ENCODE assay signal across 1 cellular context in genomic region chr13:65155861-65156260, GRCh38.
TF ChIP-seq lines count a peak whose summit lies in the region.

No MANE protein-coding gene starts in this region.

TF ChIP-seq in HEK293, 187 proteins besides CTCF, POLR2A, EP300 and RAD21 (continued from another document):
- TF ChIP-seq SETDB1 (IDR thresholded peaks at IDR 0.05; ENCODE audit: insufficient read length, low read length) = no peak
- TF ChIP-seq, protein P1, sequence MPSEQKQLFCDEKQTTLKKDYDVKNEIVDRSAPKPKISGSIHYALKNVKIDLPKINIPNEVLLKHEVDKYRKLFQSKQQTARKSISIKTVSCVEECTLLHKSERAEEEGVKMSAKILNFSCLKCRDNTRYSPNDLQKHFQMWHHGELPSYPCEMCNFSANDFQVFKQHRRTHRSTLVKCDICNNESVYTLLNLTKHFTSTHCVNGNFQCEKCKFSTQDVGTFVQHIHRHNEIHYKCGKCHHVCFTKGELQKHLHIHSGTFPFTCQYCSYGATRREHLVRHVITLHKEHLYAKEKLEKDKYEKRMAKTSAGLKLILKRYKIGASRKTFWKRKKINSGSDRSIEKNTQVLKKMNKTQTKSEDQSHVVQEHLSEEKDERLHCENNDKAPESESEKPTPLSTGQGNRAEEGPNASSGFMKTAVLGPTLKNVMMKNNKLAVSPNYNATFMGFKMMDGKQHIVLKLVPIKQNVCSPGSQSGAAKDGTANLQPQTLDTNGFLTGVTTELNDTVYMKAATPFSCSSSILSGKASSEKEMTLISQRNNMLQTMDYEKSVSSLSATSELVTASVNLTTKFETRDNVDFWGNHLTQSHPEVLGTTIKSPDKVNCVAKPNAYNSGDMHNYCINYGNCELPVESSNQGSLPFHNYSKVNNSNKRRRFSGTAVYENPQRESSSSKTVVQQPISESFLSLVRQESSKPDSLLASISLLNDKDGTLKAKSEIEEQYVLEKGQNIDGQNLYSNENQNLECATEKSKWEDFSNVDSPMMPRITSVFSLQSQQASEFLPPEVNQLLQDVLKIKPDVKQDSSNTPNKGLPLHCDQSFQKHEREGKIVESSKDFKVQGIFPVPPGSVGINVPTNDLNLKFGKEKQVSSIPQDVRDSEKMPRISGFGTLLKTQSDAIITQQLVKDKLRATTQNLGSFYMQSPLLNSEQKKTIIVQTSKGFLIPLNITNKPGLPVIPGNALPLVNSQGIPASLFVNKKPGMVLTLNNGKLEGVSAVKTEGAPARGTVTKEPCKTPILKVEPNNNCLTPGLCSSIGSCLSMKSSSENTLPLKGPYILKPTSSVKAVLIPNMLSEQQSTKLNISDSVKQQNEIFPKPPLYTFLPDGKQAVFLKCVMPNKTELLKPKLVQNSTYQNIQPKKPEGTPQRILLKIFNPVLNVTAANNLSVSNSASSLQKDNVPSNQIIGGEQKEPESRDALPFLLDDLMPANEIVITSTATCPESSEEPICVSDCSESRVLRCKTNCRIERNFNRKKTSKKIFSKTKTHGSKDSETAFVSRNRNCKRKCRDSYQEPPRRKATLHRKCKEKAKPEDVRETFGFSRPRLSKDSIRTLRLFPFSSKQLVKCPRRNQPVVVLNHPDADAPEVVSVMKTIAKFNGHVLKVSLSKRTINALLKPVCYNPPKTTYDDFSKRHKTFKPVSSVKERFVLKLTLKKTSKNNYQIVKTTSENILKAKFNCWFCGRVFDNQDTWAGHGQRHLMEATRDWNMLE (tag by site-specific recombination; conservative IDR thresholded peaks at IDR 0.05; ENCODE audit: low read depth) = peak; percentile 55; the same call in 1 of the 2 replicates
- no peak for TF ChIP-seq ZSCAN23 (tag by site-specific recombination; IDR thresholded peaks at IDR 0.05)
- TF ChIP-seq ZNF830 (tag by site-specific recombination; IDR thresholded peaks at IDR 0.05; ENCODE audit: low read depth) = no peak
- TF ChIP-seq ZXDB (tag by site-specific recombination; IDR thresholded peaks at IDR 0.05) = no peak
- TF ChIP-seq ZNF776 (tag by site-specific recombination; IDR thresholded peaks at IDR 0.05; ENCODE audit: borderline replicate concordance) = no peak
- no peak for TF ChIP-seq ZFP37 (tag by site-specific recombination; IDR thresholded peaks at IDR 0.05)
- TF ChIP-seq, protein P2, sequence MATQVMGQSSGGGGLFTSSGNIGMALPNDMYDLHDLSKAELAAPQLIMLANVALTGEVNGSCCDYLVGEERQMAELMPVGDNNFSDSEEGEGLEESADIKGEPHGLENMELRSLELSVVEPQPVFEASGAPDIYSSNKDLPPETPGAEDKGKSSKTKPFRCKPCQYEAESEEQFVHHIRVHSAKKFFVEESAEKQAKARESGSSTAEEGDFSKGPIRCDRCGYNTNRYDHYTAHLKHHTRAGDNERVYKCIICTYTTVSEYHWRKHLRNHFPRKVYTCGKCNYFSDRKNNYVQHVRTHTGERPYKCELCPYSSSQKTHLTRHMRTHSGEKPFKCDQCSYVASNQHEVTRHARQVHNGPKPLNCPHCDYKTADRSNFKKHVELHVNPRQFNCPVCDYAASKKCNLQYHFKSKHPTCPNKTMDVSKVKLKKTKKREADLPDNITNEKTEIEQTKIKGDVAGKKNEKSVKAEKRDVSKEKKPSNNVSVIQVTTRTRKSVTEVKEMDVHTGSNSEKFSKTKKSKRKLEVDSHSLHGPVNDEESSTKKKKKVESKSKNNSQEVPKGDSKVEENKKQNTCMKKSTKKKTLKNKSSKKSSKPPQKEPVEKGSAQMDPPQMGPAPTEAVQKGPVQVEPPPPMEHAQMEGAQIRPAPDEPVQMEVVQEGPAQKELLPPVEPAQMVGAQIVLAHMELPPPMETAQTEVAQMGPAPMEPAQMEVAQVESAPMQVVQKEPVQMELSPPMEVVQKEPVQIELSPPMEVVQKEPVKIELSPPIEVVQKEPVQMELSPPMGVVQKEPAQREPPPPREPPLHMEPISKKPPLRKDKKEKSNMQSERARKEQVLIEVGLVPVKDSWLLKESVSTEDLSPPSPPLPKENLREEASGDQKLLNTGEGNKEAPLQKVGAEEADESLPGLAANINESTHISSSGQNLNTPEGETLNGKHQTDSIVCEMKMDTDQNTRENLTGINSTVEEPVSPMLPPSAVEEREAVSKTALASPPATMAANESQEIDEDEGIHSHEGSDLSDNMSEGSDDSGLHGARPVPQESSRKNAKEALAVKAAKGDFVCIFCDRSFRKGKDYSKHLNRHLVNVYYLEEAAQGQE (tag by site-specific recombination; IDR thresholded peaks at IDR 0.05) = peak; percentile 18; the same call in 1 of the 2 replicates
- TF ChIP-seq, protein P3, sequence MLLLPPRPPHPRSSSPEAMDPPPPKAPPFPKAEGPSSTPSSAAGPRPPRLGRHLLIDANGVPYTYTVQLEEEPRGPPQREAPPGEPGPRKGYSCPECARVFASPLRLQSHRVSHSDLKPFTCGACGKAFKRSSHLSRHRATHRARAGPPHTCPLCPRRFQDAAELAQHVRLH (tag by site-specific recombination; IDR thresholded peaks at IDR 0.05) = no peak
- no peak for TF ChIP-seq ZBTB49 (tag by site-specific recombination; IDR thresholded peaks at IDR 0.05; ENCODE audit: low read depth)
- TF ChIP-seq ZNF140 (tag by site-specific recombination; IDR thresholded peaks at IDR 0.05) = peak; percentile 52; the same call in 1 of the 2 replicates
- TF ChIP-seq ZNF639 (tag by site-specific recombination; IDR thresholded peaks at IDR 0.05) = no peak
